11 cellular contexts compared by ENCODE assay signal in genomic region chr5:172666251-172666650, GRCh38.
DNase-seq lines count a peak whose midpoint lies in the region; ATAC-seq and TF ChIP-seq lines count a peak whose summit lies in the region.
"Had no signal": no experiment of that assay in that cellular context is flagged by ENCODE, and none has a peak within 500 bp of the region (broad histone marks: within the 10 kb centered on the region; RNA-seq: fewer than 3 reads in every experiment).

No MANE protein-coding gene starts in this region.

- no peak for TF ChIP-seq CTCF in HEK293 (tag by site-specific recombination; IDR thresholded peaks at IDR 0.05)

- no peaks in the 10 kb centered on the region for H3K27me3 ChIP-seq in effector memory CD4-positive, alpha-beta T cell (replicated peaks; ENCODE audit: control insufficient read depth, insufficient read depth, low read length, poor library complexity, severe bottlenecking)

- POLR2A ChIA-PET in HEK293 (lab: Yijun Ruan, JAX), result no interaction called here

- H3K4me1 ChIP-seq in HEK293 (ENCODE audit: control insufficient read depth, insufficient read depth, low read length), result no peaks in the 10 kb centered on the region
- H3K4me1 ChIP-seq in effector memory CD4-positive, alpha-beta T cell (ENCODE audit: control insufficient read depth, insufficient read depth, low read length, poor library complexity, severe bottlenecking), result no peaks in the 10 kb centered on the region

- no peaks in the 10 kb centered on the region for H3K9me3 ChIP-seq in HEK293 (ENCODE audit: control insufficient read depth, insufficient read depth, low read depth, low read length)
- H3K9me3 ChIP-seq in effector memory CD4-positive, alpha-beta T cell (ENCODE audit: control insufficient read depth, low read length), result no peaks in the 10 kb centered on the region

- no peaks in the 10 kb centered on the region for H3K36me3 ChIP-seq in HEK293 (ENCODE audit: control insufficient read depth in 2 of 2, insufficient read depth in 1 of 2, low read length in 2 of 2)
- H3K36me3 ChIP-seq in effector memory CD4-positive, alpha-beta T cell (ENCODE audit: control insufficient read depth, insufficient read depth, low read length), result no peaks in the 10 kb centered on the region

- H3K27ac ChIP-seq in HEK293 (ENCODE audit: extremely low read depth, low read depth, low read length), result no peak overlapping the region
- no peak overlapping the region for H3K27ac ChIP-seq in effector memory CD4-positive, alpha-beta T cell (ENCODE audit: insufficient read depth, low read length, poor library complexity, severe bottlenecking)
- H3K27ac ChIP-seq: VCaP had no signal

- CTCF ChIA-PET in HEK293 (lab: Yijun Ruan, JAX), result interaction anchor here (0.6 to 2.2 kb wide), 10 partner anchors 10 to 190 kb away, joined by 3 to 8 read pairs (median 4); no protein-coding TSS in a partner anchor

- DNase-seq in 8988T, result peak; percentile 51
- peak; percentile 40 for DNase-seq in amniotic epithelial cell (ENCODE audit: low read depth)
- DNase-seq in hepatic stellate cell (ENCODE audit: low spot score), result peak; percentile 62
- DNase-seq in activated naive CD4-positive, alpha-beta T cell treated with anti-CD3 and anti-CD28 coated beads, Interleukin-2, amount 50 U/mL, for 16 hours, result no peak
- no peak for DNase-seq in effector memory CD4-positive, alpha-beta T cell
- DNase-seq: activated T-cell treated with anti-CD3 and anti-CD28 coated beads for 4 hours, NCI-H2081 treated with DMSO at 0.1 percent for 48 hours had no signal

- ATAC-seq in GM19328 (IDR thresholded peaks at IDR 0.05; ENCODE audit: unreplicated experiment) (no peak), GM18873 (IDR thresholded peaks at IDR 0.05; ENCODE audit: low FRiP score, unreplicated experiment) (no peak)

- no peak overlapping the region for H3K4me3 ChIP-seq in HEK293 (ENCODE audit: low read depth, low read length)
- no peak overlapping the region for H3K4me3 ChIP-seq in effector memory CD4-positive, alpha-beta T cell (ENCODE audit: insufficient read depth, low read depth, low read length, poor library complexity, severe bottlenecking)

TF ChIP-seq in HEK293, 187 proteins besides CTCF, POLR2A, EP300 and RAD21:
- TF ChIP-seq ZNF654 (tag by site-specific recombination; IDR thresholded peaks at IDR 0.05; ENCODE audit: low read depth) (peak; percentile 14; the same call in 1 of the 2 replicates), ZNF600 (tag by site-specific recombination; IDR thresholded peaks at IDR 0.05) (no peak)
TF ChIP-seq in HEK293: peak in this region for 1.

Comparison
In these comparisons a context has a peak if more than half of its experiments do, and no peak if none do; other contexts are left out.
1. DNase-seq: peak in 8988T (single experiment), amniotic epithelial cell (single experiment) and hepatic stellate cell (single experiment); none in activated naive CD4-positive, alpha-beta T cell treated with anti-CD3 and anti-CD28 coated beads, Interleukin-2, amount 50 U/mL, for 16 hours (single experiment) and effector memory CD4-positive, alpha-beta T cell (0 of 3).